8 cellular contexts compared by ENCODE assay signal in the genomic region with DNA sequence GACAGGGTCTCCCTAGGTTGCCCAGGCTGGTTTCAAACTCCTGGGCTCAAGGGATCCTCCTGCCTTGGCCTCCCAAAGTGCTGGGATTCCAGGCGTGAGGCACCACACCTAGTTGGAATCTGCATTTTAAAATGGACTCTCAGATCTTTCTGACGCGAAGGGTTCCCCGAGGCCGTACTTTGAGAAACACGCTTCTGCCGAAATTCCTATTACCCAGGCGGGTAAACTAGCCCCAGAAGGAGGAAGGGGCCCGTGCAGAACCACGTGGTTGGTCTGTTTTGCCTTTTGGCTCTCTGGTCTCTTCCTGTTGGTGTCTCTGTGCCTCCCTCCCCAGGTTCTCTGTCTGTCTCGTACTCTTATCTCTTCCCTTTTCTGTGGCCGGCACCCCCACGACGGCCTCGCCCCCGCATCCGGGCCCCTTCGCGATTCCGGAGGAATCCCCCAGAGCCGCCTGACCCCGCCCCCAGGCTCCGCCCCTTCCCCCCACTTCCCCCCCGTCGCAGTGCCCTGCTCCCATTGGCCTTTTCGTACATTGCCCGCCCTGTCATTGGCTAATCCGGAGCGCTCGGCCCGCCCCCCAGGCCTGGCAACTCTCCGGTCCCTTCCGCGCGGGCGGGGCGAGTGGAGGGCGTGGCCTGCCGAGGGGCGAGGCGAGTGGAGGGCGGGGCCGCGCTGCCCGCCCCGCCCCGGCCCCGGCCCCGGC. TPM values are rescaled to one million over a fixed set of nuclear protein-coding genes. Genes with fewer than 3 reads are reported as not detected.
DNase-seq lines count a peak whose midpoint lies in the region; ATAC-seq and TF ChIP-seq lines count a peak whose summit lies in the region.

A gene (plus strand): TSS at position 689 of the 703 bp plus-strand sequence. CDS start 12,354 bp downstream, outside the sequence.

- H3K36me3 ChIP-seq in GM06990 (ENCODE audit: control insufficient read depth, insufficient read depth, low read length), result no peaks in the 10 kb centered on the region
- H3K36me3 ChIP-seq in osteoblast (ENCODE audit: insufficient read depth, low read length), result no peaks in the 10 kb centered on the region
- no peaks in the 10 kb centered on the region for H3K36me3 ChIP-seq in testis (ENCODE audit: low read depth, missing control alignments)

- H3K9me3 ChIP-seq in osteoblast (ENCODE audit: low read depth, low read length), result no peaks in the 10 kb centered on the region
- no peaks in the 10 kb centered on the region for H3K9me3 ChIP-seq in testis

- H2AFZ ChIP-seq in osteoblast (ENCODE audit: low read length), result peak within 1 kb of the TSS; percentile 91

- 2% methylated on average over 25 to 31 of the region's 49 CpGs for WGBS in testis, 2 donors

- TF ChIP-seq CTCF in GM06990 (IDR thresholded peaks at IDR 0.05; ENCODE audit: insufficient read depth, low read length, poor library complexity, severe bottlenecking) (no peak), osteoblast (IDR thresholded peaks at IDR 0.05; ENCODE audit: extremely low read depth, low read depth, low read length) (no peak), testis (IDR thresholded peaks at IDR 0.05) (no peak)

- peaks cover 7% of the 10 kb centered on the region for H3K79me2 ChIP-seq in osteoblast (ENCODE audit: insufficient read depth, low read length)

- H3K4me1 ChIP-seq in osteoblast (ENCODE audit: insufficient read depth, low read length) (peaks cover 34% of the 10 kb centered on the region), testis (peaks cover 13% of the 10 kb centered on the region)

- peak within 1 kb of the TSS; percentile 97 to 99 for H3K27ac Mint-ChIP-seq in activated naive CD4-positive, alpha-beta T cell treated with anti-CD3 and anti-CD28 coated beads, Interleukin-2, amount 50 U/mL, for 72 hours

- peaks cover 0 to 5% of the 10 kb centered on the region in 2 donors for H3K36me3 Mint-ChIP-seq in activated naive CD4-positive, alpha-beta T cell treated with anti-CD3 and anti-CD28 coated beads, Interleukin-2, amount 50 U/mL, for 72 hours

- peak; percentile 82 for ATAC-seq in HG02610 (IDR thresholded peaks at IDR 0.05; ENCODE audit: unreplicated experiment)
- peak; percentile 88 to 92 for ATAC-seq in activated naive CD4-positive, alpha-beta T cell treated with anti-CD3 and anti-CD28 coated beads, Interleukin-2, amount 50 U/mL, for 72 hours

- H3K27ac ChIP-seq in osteoblast (ENCODE audit: low read depth, low read length) (peak within 1 kb of the TSS; percentile 31), testis (peak within 1 kb of the TSS in 1 of 2 donors; percentile 42)

- H3K9me3 Mint-ChIP-seq in activated naive CD4-positive, alpha-beta T cell treated with anti-CD3 and anti-CD28 coated beads, Interleukin-2, amount 50 U/mL, for 72 hours, result no peaks in the 10 kb centered on the region

- DNase-seq in GM06990 (ENCODE audit: extremely low read depth, insufficient read length) (peak; percentile 96), NCI-H1092 treated with DMSO at 0.1 percent for 48 hours (lab: John Stamatoyannopoulos, UW) (peak; percentile 92), SKM-1 (lab: John Stamatoyannopoulos, UW; ENCODE audit: unreplicated experiment) (peak; percentile 98), glomerular visceral epithelial cell (ENCODE audit: extremely low spot score) (peak; percentile 97), osteoblast (ENCODE audit: insufficient read length, low spot score, missing footprints) (peak; percentile 100), testis (peak; percentile 97)
- DNase-seq in activated naive CD4-positive, alpha-beta T cell treated with anti-CD3 and anti-CD28 coated beads, Interleukin-2, amount 50 U/mL, for 72 hours (ENCODE audit: low spot score in 2 of 2), result peak; percentile 99 to 100

- H4K20me1 ChIP-seq in osteoblast (ENCODE audit: insufficient read depth, low read length), result no peaks in the 10 kb centered on the region

- H3K4me3 ChIP-seq in GM06990 (replicated peaks; ENCODE audit: low read depth, low read length), result peak within 1 kb of the TSS; percentile 96
- peak within 1 kb of the TSS; percentile 87 for H3K4me3 ChIP-seq in osteoblast (ENCODE audit: insufficient read depth, low read length)
- peak within 1 kb of the TSS; percentile 63 to 68 for H3K4me3 ChIP-seq in testis

- no peaks in the 10 kb centered on the region for H3K27me3 ChIP-seq in GM06990 (replicated peaks; ENCODE audit: control insufficient read depth, insufficient read depth, low read length)
- no peaks in the 10 kb centered on the region for H3K27me3 ChIP-seq in osteoblast (ENCODE audit: insufficient read depth, low read length)
- H3K27me3 ChIP-seq in testis, result no peaks in the 10 kb centered on the region

- intact Hi-C loops in testis (cut with DNase I; ENCODE audit: low total_unique reads), result loop anchor here (5.0 kb wide), 1 partner anchor 62 kb away; no protein-coding TSS in a partner anchor

- TF ChIP-seq POLR2A in testis (IDR thresholded peaks at IDR 0.05), result no peak

- peak within 1 kb of the TSS; percentile 95 for H3K4me2 ChIP-seq in osteoblast (ENCODE audit: insufficient read depth, low read length)

RNA-seq across cellular contexts. Expression of the gene that starts here (rescaled TPM):
- total RNA-seq in activated naive CD4-positive, alpha-beta T cell treated with anti-CD3 and anti-CD28 coated beads, Interleukin-2, amount 50 U/mL, for 72 hours, result 10 to 100 TPM; 25.9 to 31.3 TPM
- 1.8 TPM in 2 replicates for total RNA-seq in osteoblast
- total RNA-seq in testis, result 10 to 100 TPM in 1 of 2 donors, 1 to 10 TPM in 1; 9.7 to 15.9 TPM
- 13.4 TPM for polyA plus RNA-seq in testis (ENCODE audit: insufficient read depth, low read depth, low replicate concordance)
